8 cellular contexts compared by ENCODE assay signal in genomic region chr10:103854687-103855423, GRCh38. TPM values are rescaled to one million over a fixed set of nuclear protein-coding genes. Genes with fewer than 3 reads are reported as not detected.
DNase-seq lines count a peak whose midpoint lies in the region; ATAC-seq and TF ChIP-seq lines count a peak whose summit lies in the region.

No MANE protein-coding gene starts in this region.

- ATAC-seq in HG03457 (IDR thresholded peaks at IDR 0.05; ENCODE audit: unreplicated experiment) (no peak), HG02642 (IDR thresholded peaks at IDR 0.05; ENCODE audit: poor library complexity, unreplicated experiment) (no peak)

- peaks cover 27% of the 10 kb centered on the region for H3K4me1 Mint-ChIP-seq in activated T-helper 1 cell treated with anti-CD3 and anti-CD28 coated beads, Interleukin-12 subunit alpha, Interleukin-12 subunit beta, Interleukin-2, Interleukin-4 antibody, amounts not matched to agents 30 ng/mL and 10 ng/mL and 1 ng/mL, durations not matched to agents 14 hours and 24 hours and 36 hours (ENCODE audit: low read depth)

- peak overlapping the region; percentile 87 for H3K4me3 Mint-ChIP-seq in activated T-helper 1 cell treated with anti-CD3 and anti-CD28 coated beads, Interleukin-12 subunit alpha, Interleukin-12 subunit beta, Interleukin-2, Interleukin-4 antibody, amounts not matched to agents 30 ng/mL and 10 ng/mL and 1 ng/mL, durations not matched to agents 14 hours and 24 hours and 36 hours

- H3K4me1 ChIP-seq in ovary (ENCODE audit: insufficient read depth): peaks cover 24% of the 10 kb centered on the region

- intact Hi-C loops in activated T-helper 1 cell treated with anti-CD3 and anti-CD28 coated beads, Interleukin-12 subunit alpha, Interleukin-12 subunit beta, Interleukin-2, Interleukin-4 antibody, amounts not matched to agents 30 ng/mL and 10 ng/mL and 1 ng/mL, durations not matched to agents 14 hours and 24 hours and 36 hours (cut with micrococcal nuclease): loop anchor here (5.0 kb wide), 2 partner anchors 53 to 83 kb away; no protein-coding TSS in a partner anchor
- intact Hi-C loops in head of caudate nucleus (cut with DNase I) (loop anchor here (10.0 kb wide), 1 partner anchor 250 kb away; no protein-coding TSS in a partner anchor), ovary (cut with DNase I) (loop anchor here in 1 of 4 donors (10.0 kb wide), 1 partner anchor 80 kb away; no protein-coding TSS in a partner anchor)

- TF ChIP-seq POLR2A in ovary (IDR thresholded peaks at IDR 0.05): no peak

- no peak for TF ChIP-seq EP300 in ovary (IDR thresholded peaks at IDR 0.05)

- H3K27ac ChIP-seq in ovary: peak overlapping the region; percentile 82 to 83

- WGBS in ovary, 3 donors: 1% methylated on average over 24 to 56 of the region's 57 CpGs

- no peaks in the 10 kb centered on the region for H3K36me3 Mint-ChIP-seq in activated T-helper 1 cell treated with anti-CD3 and anti-CD28 coated beads, Interleukin-12 subunit alpha, Interleukin-12 subunit beta, Interleukin-2, Interleukin-4 antibody, amounts not matched to agents 30 ng/mL and 10 ng/mL and 1 ng/mL, durations not matched to agents 14 hours and 24 hours and 36 hours (ENCODE audit: low read depth)

- H3K27me3 ChIP-seq in ovary: no peaks in the 10 kb centered on the region

- DNase-seq in 8988T: peak; percentile 78
- DNase-seq in HFF-Myc (ENCODE audit: extremely low read depth, low read depth): no peak
- DNase-seq in activated T-helper 1 cell treated with anti-CD3 and anti-CD28 coated beads, Interleukin-12 subunit alpha, Interleukin-12 subunit beta, Interleukin-2, Interleukin-4 antibody, amounts not matched to agents 30 ng/mL and 10 ng/mL and 1 ng/mL, durations not matched to agents 14 hours and 24 hours and 36 hours (ENCODE audit: low spot score): no peak
- peak in 34 of 42 donors; percentile 26 to 70 (median 52) for DNase-seq in head of caudate nucleus
- peak; percentile 53 to 73 (median 70) for DNase-seq in ovary
- no peak for DNase-seq in HUDEP-2 (lab: John Stamatoyannopoulos, UW; ENCODE audit: unreplicated experiment in 76 of 76)

- TF ChIP-seq CTCF in HFF-Myc (IDR thresholded peaks at IDR 0.05; ENCODE audit: low read depth, low read length, missing control alignments) (no peak), ovary (IDR thresholded peaks at IDR 0.05) (no peak)

- H3K36me3 ChIP-seq in ovary: no peaks in the 10 kb centered on the region

- no peaks in the 10 kb centered on the region for H3K9me3 ChIP-seq in ovary

- H3K27me3 Mint-ChIP-seq in activated T-helper 1 cell treated with anti-CD3 and anti-CD28 coated beads, Interleukin-12 subunit alpha, Interleukin-12 subunit beta, Interleukin-2, Interleukin-4 antibody, amounts not matched to agents 30 ng/mL and 10 ng/mL and 1 ng/mL, durations not matched to agents 14 hours and 24 hours and 36 hours (ENCODE audit: insufficient read depth): peaks cover 66% of the 10 kb centered on the region

- H3K4me3 ChIP-seq in HFF-Myc (replicated peaks; ENCODE audit: low read depth, low read length) (peak overlapping the region; percentile 50), ovary (peak overlapping the region; percentile 66)

- H3K27ac Mint-ChIP-seq in activated T-helper 1 cell treated with anti-CD3 and anti-CD28 coated beads, Interleukin-12 subunit alpha, Interleukin-12 subunit beta, Interleukin-2, Interleukin-4 antibody, amounts not matched to agents 30 ng/mL and 10 ng/mL and 1 ng/mL, durations not matched to agents 14 hours and 24 hours and 36 hours: no peak overlapping the region

- H3K9me3 Mint-ChIP-seq in activated T-helper 1 cell treated with anti-CD3 and anti-CD28 coated beads, Interleukin-12 subunit alpha, Interleukin-12 subunit beta, Interleukin-2, Interleukin-4 antibody, amounts not matched to agents 30 ng/mL and 10 ng/mL and 1 ng/mL, durations not matched to agents 14 hours and 24 hours and 36 hours: no peaks in the 10 kb centered on the region

RNA-seq across cellular contexts. Expression of gene SH3PXD2A, which starts 0.5 kb away (rescaled TPM):
- total RNA-seq in activated T-helper 1 cell treated with anti-CD3 and anti-CD28 coated beads, Interleukin-12 subunit alpha, Interleukin-12 subunit beta, Interleukin-2, Interleukin-4 antibody, amounts not matched to agents 30 ng/mL and 10 ng/mL and 1 ng/mL, durations not matched to agents 14 hours and 24 hours and 36 hours: 9.6 and 10.4 TPM in 2 replicates
- 10 to 100 TPM; 15.3 to 82.9 (median 58.8) TPM for total RNA-seq in ovary
- 10 to 100 TPM; 29.3 to 37.4 TPM for polyA plus RNA-seq in ovary

Comparison
In these comparisons a context has a peak if more than half of its experiments do, and no peak if none do; other contexts are left out.
1. DNase-seq: peak in 8988T (single experiment), head of caudate nucleus (34 of 42) and ovary (5 of 5); none in HFF-Myc (single experiment), activated T-helper 1 cell treated with anti-CD3 and anti-CD28 coated beads, Interleukin-12 subunit alpha, Interleukin-12 subunit beta, Interleukin-2, Interleukin-4 antibody, amounts not matched to agents 30 ng/mL and 10 ng/mL and 1 ng/mL, durations not matched to agents 14 hours and 24 hours and 36 hours (single experiment) and HUDEP-2 (0 of 76).